Comparison of ENCODE assay signal across 1 cellular context in the genomic region with DNA sequence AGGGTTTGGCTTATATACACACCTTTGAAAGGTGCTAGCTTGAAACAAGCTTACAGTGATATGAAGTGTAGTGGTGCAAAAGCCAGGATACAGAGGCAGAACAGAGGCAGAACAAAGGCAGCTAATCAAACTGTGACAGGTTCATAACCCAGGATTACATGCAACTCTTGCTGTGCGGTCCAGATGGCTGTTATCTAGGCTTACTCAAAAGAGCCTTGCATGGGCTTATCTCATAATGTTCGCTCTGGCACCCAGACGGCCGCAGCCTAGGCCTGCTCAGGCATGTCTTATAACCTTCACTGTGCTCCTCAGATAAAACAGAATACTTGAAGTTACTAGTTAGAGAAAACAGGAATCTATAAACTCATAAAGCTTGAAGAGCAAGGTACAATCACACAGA.
TF ChIP-seq lines count a peak whose summit lies in the region.

No MANE protein-coding gene starts in this region.

TF ChIP-seq in HEK293, 187 proteins besides CTCF, POLR2A, EP300 and RAD21 (continued from another document and continues in another):
- TF ChIP-seq, protein P1, sequence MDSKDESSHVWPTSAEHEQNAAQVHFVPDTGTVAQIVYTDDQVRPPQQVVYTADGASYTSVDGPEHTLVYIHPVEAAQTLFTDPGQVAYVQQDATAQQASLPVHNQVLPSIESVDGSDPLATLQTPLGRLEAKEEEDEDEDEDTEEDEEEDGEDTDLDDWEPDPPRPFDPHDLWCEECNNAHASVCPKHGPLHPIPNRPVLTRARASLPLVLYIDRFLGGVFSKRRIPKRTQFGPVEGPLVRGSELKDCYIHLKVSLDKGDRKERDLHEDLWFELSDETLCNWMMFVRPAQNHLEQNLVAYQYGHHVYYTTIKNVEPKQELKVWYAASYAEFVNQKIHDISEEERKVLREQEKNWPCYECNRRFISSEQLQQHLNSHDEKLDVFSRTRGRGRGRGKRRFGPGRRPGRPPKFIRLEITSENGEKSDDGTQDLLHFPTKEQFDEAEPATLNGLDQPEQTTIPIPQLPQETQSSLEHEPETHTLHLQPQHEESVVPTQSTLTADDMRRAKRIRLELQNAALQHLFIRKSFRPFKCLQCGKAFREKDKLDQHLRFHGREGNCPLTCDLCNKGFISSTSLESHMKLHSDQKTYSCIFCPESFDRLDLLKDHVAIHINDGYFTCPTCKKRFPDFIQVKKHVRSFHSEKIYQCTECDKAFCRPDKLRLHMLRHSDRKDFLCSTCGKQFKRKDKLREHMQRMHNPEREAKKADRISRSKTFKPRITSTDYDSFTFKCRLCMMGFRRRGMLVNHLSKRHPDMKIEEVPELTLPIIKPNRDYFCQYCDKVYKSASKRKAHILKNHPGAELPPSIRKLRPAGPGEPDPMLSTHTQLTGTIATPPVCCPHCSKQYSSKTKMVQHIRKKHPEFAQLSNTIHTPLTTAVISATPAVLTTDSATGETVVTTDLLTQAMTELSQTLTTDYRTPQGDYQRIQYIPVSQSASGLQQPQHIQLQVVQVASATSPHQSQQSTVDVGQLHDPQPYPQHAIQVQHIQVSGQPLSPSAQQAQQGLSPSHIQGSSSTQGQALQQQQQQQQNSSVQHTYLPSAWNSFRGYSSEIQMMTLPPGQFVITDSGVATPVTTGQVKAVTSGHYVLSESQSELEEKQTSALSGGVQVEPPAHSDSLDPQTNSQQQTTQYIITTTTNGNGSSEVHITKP (tag by site-specific recombination; IDR thresholded peaks at IDR 0.05), result peak; percentile 38; the same call in 1 of the 2 replicates
- TF ChIP-seq, protein P2, sequence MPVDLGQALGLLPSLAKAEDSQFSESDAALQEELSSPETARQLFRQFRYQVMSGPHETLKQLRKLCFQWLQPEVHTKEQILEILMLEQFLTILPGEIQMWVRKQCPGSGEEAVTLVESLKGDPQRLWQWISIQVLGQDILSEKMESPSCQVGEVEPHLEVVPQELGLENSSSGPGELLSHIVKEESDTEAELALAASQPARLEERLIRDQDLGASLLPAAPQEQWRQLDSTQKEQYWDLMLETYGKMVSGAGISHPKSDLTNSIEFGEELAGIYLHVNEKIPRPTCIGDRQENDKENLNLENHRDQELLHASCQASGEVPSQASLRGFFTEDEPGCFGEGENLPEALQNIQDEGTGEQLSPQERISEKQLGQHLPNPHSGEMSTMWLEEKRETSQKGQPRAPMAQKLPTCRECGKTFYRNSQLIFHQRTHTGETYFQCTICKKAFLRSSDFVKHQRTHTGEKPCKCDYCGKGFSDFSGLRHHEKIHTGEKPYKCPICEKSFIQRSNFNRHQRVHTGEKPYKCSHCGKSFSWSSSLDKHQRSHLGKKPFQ (tag by site-specific recombination; IDR thresholded peaks at IDR 0.05), result 0 out of 2 replicates have a peak, but pooled peaks have one; percentile 54
- peak; percentile 90 for TF ChIP-seq ZXDB (tag by site-specific recombination; IDR thresholded peaks at IDR 0.05)
- no peak for TF ChIP-seq ZNF707 (tag by site-specific recombination; IDR thresholded peaks at IDR 0.05)
- TF ChIP-seq SETDB1 (IDR thresholded peaks at IDR 0.05; ENCODE audit: insufficient read length, low read length), result peak; percentile 39
- peak; percentile 74 for TF ChIP-seq OVOL3 (tag by site-specific recombination; IDR thresholded peaks at IDR 0.05)
- no peak for TF ChIP-seq ZNF555 (tag by site-specific recombination; conservative IDR thresholded peaks at IDR 0.05)
- peak; percentile 96 for TF ChIP-seq OSR2 (tag by site-specific recombination; IDR thresholded peaks at IDR 0.05)
- TF ChIP-seq ZEB2 (tag by site-specific recombination; IDR thresholded peaks at IDR 0.05), result peak; percentile 62
- peak; percentile 83 for TF ChIP-seq ZBTB17 (tag by site-specific recombination; IDR thresholded peaks at IDR 0.05)
- TF ChIP-seq, protein P3, sequence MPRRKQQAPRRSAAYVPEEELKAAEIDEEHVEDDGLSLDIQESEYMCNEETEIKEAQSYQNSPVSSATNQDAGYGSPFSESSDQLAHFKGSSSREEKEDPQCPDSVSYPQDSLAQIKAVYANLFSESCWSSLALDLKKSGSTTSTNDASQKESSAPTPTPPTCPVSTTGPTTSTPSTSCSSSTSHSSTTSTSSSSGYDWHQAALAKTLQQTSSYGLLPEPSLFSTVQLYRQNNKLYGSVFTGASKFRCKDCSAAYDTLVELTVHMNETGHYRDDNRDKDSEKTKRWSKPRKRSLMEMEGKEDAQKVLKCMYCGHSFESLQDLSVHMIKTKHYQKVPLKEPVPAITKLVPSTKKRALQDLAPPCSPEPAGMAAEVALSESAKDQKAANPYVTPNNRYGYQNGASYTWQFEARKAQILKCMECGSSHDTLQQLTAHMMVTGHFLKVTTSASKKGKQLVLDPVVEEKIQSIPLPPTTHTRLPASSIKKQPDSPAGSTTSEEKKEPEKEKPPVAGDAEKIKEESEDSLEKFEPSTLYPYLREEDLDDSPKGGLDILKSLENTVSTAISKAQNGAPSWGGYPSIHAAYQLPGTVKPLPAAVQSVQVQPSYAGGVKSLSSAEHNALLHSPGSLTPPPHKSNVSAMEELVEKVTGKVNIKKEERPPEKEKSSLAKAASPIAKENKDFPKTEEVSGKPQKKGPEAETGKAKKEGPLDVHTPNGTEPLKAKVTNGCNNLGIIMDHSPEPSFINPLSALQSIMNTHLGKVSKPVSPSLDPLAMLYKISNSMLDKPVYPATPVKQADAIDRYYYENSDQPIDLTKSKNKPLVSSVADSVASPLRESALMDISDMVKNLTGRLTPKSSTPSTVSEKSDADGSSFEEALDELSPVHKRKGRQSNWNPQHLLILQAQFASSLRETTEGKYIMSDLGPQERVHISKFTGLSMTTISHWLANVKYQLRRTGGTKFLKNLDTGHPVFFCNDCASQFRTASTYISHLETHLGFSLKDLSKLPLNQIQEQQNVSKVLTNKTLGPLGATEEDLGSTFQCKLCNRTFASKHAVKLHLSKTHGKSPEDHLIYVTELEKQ (tag by site-specific recombination; IDR thresholded peaks at IDR 0.05; ENCODE audit: borderline replicate concordance), result peak; percentile 74
- peak; percentile 94 for TF ChIP-seq ZNF843 (tag by site-specific recombination; IDR thresholded peaks at IDR 0.05)
- peak; percentile 67 for TF ChIP-seq ZNF335 (tag by site-specific recombination; conservative IDR thresholded peaks at IDR 0.05)
- no peak for TF ChIP-seq ZNF416 (tag by site-specific recombination; IDR thresholded peaks at IDR 0.05)
- no peak for TF ChIP-seq ZNF777 (tag by site-specific recombination; IDR thresholded peaks at IDR 0.05; ENCODE audit: borderline replicate concordance)
- TF ChIP-seq ZBTB20 (tag by site-specific recombination; IDR thresholded peaks at IDR 0.05), result peak; percentile 43; the same call in 1 of the 2 replicates
- TF ChIP-seq ZNF544 (tag by site-specific recombination; IDR thresholded peaks at IDR 0.05), result no peak
- TF ChIP-seq ZNF596 (tag by site-specific recombination; IDR thresholded peaks at IDR 0.05), result peak; percentile 79; the same call in 1 of the 2 replicates
- TF ChIP-seq, protein P4, sequence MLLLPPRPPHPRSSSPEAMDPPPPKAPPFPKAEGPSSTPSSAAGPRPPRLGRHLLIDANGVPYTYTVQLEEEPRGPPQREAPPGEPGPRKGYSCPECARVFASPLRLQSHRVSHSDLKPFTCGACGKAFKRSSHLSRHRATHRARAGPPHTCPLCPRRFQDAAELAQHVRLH (tag by site-specific recombination; IDR thresholded peaks at IDR 0.05), result peak; percentile 70
- TF ChIP-seq ZNF248 (tag by site-specific recombination; IDR thresholded peaks at IDR 0.05), result no peak
- TF ChIP-seq GLI4 (tag by site-specific recombination; IDR thresholded peaks at IDR 0.05), result no peak
- no peak for TF ChIP-seq ZNF157 (tag by site-specific recombination; IDR thresholded peaks at IDR 0.05)
- TF ChIP-seq TRIM28 (IDR thresholded peaks at IDR 0.05; ENCODE audit: borderline replicate concordance, low read length), result peak; percentile 89
- TF ChIP-seq, protein P5, sequence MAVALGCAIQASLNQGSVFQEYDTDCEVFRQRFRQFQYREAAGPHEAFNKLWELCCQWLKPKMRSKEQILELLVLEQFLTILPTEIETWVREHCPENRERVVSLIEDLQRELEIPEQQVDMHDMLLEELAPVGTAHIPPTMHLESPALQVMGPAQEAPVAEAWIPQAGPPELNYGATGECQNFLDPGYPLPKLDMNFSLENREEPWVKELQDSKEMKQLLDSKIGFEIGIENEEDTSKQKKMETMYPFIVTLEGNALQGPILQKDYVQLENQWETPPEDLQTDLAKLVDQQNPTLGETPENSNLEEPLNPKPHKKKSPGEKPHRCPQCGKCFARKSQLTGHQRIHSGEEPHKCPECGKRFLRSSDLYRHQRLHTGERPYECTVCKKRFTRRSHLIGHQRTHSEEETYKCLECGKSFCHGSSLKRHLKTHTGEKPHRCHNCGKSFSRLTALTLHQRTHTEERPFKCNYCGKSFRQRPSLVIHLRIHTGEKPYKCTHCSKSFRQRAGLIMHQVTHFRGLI (tag by site-specific recombination; IDR thresholded peaks at IDR 0.05), result 0 out of 2 replicates have a peak, but pooled peaks have one; percentile 50
- TF ChIP-seq, protein P6, sequence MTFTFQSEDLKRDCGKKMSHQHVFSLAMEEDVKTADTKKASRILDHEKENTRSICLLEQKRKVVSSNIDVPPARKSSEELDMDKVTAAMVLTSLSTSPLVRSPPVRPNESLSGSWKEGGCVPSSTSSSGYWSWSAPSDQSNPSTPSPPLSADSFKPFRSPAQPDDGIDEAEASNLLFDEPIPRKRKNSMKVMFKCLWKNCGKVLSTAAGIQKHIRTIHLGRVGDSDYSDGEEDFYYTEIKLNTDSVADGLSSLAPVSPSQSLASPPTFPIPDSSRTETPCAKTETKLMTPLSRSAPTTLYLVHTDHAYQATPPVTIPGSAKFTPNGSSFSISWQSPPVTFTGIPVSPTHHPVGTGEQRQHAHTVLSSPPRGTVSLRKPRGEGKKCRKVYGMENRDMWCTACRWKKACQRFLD (tag by site-specific recombination; IDR thresholded peaks at IDR 0.05), result no peak
- TF ChIP-seq ZNF174 (tag by site-specific recombination; IDR thresholded peaks at IDR 0.05), result no peak
- no peak for TF ChIP-seq ZNF274 (IDR thresholded peaks at IDR 0.05; ENCODE audit: low read length)
- TF ChIP-seq ZNF274 (tag by site-specific recombination; IDR thresholded peaks at IDR 0.05; ENCODE audit: borderline replicate concordance), result no peak
- TF ChIP-seq, protein P7, sequence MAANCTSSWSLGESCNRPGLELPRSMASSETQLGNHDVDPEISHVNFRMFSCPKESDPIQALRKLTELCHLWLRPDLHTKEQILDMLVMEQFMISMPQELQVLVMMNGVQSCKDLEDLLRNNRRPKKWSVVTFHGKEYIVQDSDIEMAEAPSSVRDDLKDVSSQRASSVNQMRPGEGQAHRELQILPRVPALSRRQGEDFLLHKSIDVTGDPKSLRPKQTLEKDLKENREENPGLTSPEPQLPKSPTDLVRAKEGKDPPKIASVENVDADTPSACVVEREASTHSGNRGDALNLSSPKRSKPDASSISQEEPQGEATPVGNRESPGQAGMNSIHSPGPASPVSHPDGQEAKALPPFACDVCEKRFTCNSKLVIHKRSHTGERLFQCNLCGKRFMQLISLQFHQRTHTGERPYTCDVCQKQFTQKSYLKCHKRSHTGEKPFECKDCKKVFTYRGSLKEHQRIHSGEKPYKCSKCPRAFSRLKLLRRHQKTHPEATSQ (tag by site-specific recombination; IDR thresholded peaks at IDR 0.05), result no peak; the same call in 1 of the 2 replicates
- TF ChIP-seq, protein P8, sequence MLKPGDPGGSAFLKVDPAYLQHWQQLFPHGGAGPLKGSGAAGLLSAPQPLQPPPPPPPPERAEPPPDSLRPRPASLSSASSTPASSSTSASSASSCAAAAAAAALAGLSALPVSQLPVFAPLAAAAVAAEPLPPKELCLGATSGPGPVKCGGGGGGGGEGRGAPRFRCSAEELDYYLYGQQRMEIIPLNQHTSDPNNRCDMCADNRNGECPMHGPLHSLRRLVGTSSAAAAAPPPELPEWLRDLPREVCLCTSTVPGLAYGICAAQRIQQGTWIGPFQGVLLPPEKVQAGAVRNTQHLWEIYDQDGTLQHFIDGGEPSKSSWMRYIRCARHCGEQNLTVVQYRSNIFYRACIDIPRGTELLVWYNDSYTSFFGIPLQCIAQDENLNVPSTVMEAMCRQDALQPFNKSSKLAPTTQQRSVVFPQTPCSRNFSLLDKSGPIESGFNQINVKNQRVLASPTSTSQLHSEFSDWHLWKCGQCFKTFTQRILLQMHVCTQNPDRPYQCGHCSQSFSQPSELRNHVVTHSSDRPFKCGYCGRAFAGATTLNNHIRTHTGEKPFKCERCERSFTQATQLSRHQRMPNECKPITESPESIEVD (tag by site-specific recombination; IDR thresholded peaks at IDR 0.05), result peak; percentile 21; the same call in 1 of the 2 replicates
- TF ChIP-seq ZIC2 (tag by site-specific recombination; IDR thresholded peaks at IDR 0.05), result peak; percentile 60; the same call in 1 of the 2 replicates
- peak; percentile 89 for TF ChIP-seq FEZF1 (tag by site-specific recombination; IDR thresholded peaks at IDR 0.05)
- TF ChIP-seq, protein P9, sequence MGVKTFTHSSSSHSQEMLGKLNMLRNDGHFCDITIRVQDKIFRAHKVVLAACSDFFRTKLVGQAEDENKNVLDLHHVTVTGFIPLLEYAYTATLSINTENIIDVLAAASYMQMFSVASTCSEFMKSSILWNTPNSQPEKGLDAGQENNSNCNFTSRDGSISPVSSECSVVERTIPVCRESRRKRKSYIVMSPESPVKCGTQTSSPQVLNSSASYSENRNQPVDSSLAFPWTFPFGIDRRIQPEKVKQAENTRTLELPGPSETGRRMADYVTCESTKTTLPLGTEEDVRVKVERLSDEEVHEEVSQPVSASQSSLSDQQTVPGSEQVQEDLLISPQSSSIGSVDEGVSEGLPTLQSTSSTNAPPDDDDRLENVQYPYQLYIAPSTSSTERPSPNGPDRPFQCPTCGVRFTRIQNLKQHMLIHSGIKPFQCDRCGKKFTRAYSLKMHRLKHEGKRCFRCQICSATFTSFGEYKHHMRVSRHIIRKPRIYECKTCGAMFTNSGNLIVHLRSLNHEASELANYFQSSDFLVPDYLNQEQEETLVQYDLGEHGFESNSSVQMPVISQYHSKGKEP (tag by site-specific recombination; IDR thresholded peaks at IDR 0.05), result peak; percentile 98
- TF ChIP-seq ZNF266 (tag by site-specific recombination; IDR thresholded peaks at IDR 0.05; ENCODE audit: low read depth), result no peak
- TF ChIP-seq ZNF341 (tag by site-specific recombination; IDR thresholded peaks at IDR 0.05; ENCODE audit: low read depth), result peak; percentile 75
- TF ChIP-seq ZNF837 (tag by site-specific recombination; IDR thresholded peaks at IDR 0.05), result no peak
- TF ChIP-seq GLI2 (tag by site-specific recombination; IDR thresholded peaks at IDR 0.05; ENCODE audit: borderline replicate concordance, low read depth), result peak; percentile 46; the same call in 1 of the 2 replicates
- TF ChIP-seq, protein P10, sequence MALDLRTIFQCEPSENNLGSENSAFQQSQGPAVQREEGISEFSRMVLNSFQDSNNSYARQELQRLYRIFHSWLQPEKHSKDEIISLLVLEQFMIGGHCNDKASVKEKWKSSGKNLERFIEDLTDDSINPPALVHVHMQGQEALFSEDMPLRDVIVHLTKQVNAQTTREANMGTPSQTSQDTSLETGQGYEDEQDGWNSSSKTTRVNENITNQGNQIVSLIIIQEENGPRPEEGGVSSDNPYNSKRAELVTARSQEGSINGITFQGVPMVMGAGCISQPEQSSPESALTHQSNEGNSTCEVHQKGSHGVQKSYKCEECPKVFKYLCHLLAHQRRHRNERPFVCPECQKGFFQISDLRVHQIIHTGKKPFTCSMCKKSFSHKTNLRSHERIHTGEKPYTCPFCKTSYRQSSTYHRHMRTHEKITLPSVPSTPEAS (tag by site-specific recombination; IDR thresholded peaks at IDR 0.05), result no peak
- TF ChIP-seq TCF7L2 (IDR thresholded peaks at IDR 0.05; ENCODE audit: borderline replicate concordance, low read depth, low read length), result peak; percentile 77; the same call in 1 of the 2 replicates
- TF ChIP-seq SP7 (tag by site-specific recombination; IDR thresholded peaks at IDR 0.05), result peak; percentile 78
- TF ChIP-seq ZNF138 (tag by site-specific recombination; IDR thresholded peaks at IDR 0.05; ENCODE audit: borderline replicate concordance), result no peak
